In the genomic region with DNA sequence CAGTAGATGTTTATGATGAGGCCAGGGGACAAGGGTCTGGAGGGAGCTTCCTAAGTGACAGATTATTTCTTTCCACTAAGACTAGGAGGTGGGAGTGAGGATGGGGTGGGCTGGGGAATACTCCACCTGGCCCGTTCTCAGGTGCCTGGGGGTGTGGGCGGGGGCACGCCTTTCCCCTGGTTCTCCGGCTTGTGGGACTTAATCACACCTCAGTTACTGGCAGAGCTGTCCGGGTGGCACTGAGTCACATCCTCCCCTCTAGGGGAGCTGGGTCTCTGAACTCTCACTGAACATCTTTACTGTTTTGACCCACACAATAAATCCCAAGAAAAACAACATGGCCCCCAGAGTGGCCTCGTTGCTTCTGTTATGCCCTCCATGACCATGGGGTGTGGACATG, we compare ENCODE assay signal across 19 cellular contexts.
A peak's percentile ranks its signal among the peaks of the same experiment; 100 is the strongest.
DNase-seq lines count a peak whose midpoint lies in the region; ATAC-seq lines count a peak whose summit lies in the region.
"Had no signal": no experiment of that assay in that cellular context is flagged by ENCODE, and none has a peak within 500 bp of the region (broad histone marks: within the 10 kb centered on the region; RNA-seq: fewer than 3 reads in every experiment).

No MANE protein-coding gene starts in this region.

- H3K36me3 Mint-ChIP-seq in activated CD4-positive, alpha-beta T cell treated with anti-CD3 and anti-CD28 coated beads, Interleukin-2, amount 10 ng/mL, durations not matched to agents 24 days and 14 days (ENCODE audit: low read depth) = peaks cover 2% of the 10 kb centered on the region
- H3K36me3 Mint-ChIP-seq in activated naive CD8-positive, alpha-beta T cell treated with anti-CD3 and anti-CD28 coated beads, Interleukin-2, amount 50 U/mL, for 24 hours (ENCODE audit: low read depth) = no peaks in the 10 kb centered on the region
- H3K36me3 Mint-ChIP-seq: CD14-positive monocyte had no signal

- H3K27ac Mint-ChIP-seq in activated CD4-positive, alpha-beta T cell treated with anti-CD3 and anti-CD28 coated beads, Interleukin-2, amount 10 ng/mL, durations not matched to agents 24 days and 14 days = peak overlapping the region; percentile 86
- peak overlapping the region; percentile 91 for H3K27ac Mint-ChIP-seq in activated naive CD8-positive, alpha-beta T cell treated with anti-CD3 and anti-CD28 coated beads, Interleukin-2, amount 50 U/mL, for 24 hours
- H3K27ac Mint-ChIP-seq: CD14-positive monocyte had no signal

- H3K9me3 Mint-ChIP-seq in activated CD4-positive, alpha-beta T cell treated with anti-CD3 and anti-CD28 coated beads, Interleukin-2, amount 10 ng/mL, durations not matched to agents 24 days and 14 days = peaks cover 23% of the 10 kb centered on the region
- no peaks in the 10 kb centered on the region for H3K9me3 Mint-ChIP-seq in activated naive CD8-positive, alpha-beta T cell treated with anti-CD3 and anti-CD28 coated beads, Interleukin-2, amount 50 U/mL, for 24 hours

- peaks cover 4% of the 10 kb centered on the region for H3K27me3 Mint-ChIP-seq in activated CD4-positive, alpha-beta T cell treated with anti-CD3 and anti-CD28 coated beads, Interleukin-2, amount 10 ng/mL, durations not matched to agents 24 days and 14 days
- peaks cover 44% of the 10 kb centered on the region for H3K27me3 Mint-ChIP-seq in activated naive CD8-positive, alpha-beta T cell treated with anti-CD3 and anti-CD28 coated beads, Interleukin-2, amount 50 U/mL, for 24 hours

- intact Hi-C loops in activated CD4-positive, alpha-beta T cell treated with anti-CD3 and anti-CD28 coated beads, Interleukin-2, amount 10 ng/mL, durations not matched to agents 24 days and 14 days (cut with micrococcal nuclease) = loop anchor here (2.0 to 5.0 kb wide), 4 partner anchors 105 to 560 kb away; no protein-coding TSS in a partner anchor

- ATAC-seq in activated naive CD8-positive, alpha-beta T cell treated with anti-CD3 and anti-CD28 coated beads, Interleukin-2, amount 50 U/mL, for 24 hours = peak; percentile 37
- ATAC-seq: naive thymus-derived CD4-positive, alpha-beta T cell; PC-3; upper lobe of right lung had no signal

- peak overlapping the region; percentile 58 for H3K4me3 Mint-ChIP-seq in activated CD4-positive, alpha-beta T cell treated with anti-CD3 and anti-CD28 coated beads, Interleukin-2, amount 10 ng/mL, durations not matched to agents 24 days and 14 days
- no peak overlapping the region for H3K4me3 Mint-ChIP-seq in activated naive CD8-positive, alpha-beta T cell treated with anti-CD3 and anti-CD28 coated beads, Interleukin-2, amount 50 U/mL, for 24 hours
- H3K4me3 Mint-ChIP-seq: CD14-positive monocyte had no signal

- DNase-seq in activated T-cell treated with anti-CD3 and anti-CD28 coated beads for 48 hours (ENCODE audit: low read depth) (peak; percentile 67), AG08396 (ENCODE audit: low spot score) (no peak), D341Med (ENCODE audit: low spot score) (no peak), SHP77 treated with DMSO at 0.1 percent for 48 hours (lab: John Stamatoyannopoulos, UW) (no peak)
- no peak for DNase-seq in activated T-cell treated with anti-CD3 and anti-CD28 coated beads, Interleukin-2, amount 50 U/mL, for 1 hour
- DNase-seq in activated CD4-positive, alpha-beta T cell treated with anti-CD3 and anti-CD28 coated beads, Interleukin-2, amount 10 ng/mL, durations not matched to agents 24 days and 14 days = no peak
- DNase-seq in activated naive CD8-positive, alpha-beta T cell treated with anti-CD3 and anti-CD28 coated beads, Interleukin-2, amount 50 U/mL, for 24 hours = peak; percentile 58
- DNase-seq in stimulated activated CD8-positive, alpha-beta memory T cell treated with anti-CD3 and anti-CD28 coated beads, Interleukin-15, amount 100 ng/mL, for 48 hours (ENCODE audit: low read depth in 2 of 2) = peak; percentile 52 to 69
- DNase-seq: cortex of kidney, DND-41, foreskin fibroblast, hypothalamus, NCI-H1417, NCI-H2171, NCI-H748 treated with DMSO at 0.1 percent for 48 hours, PC-3, upper lobe of right lung had no signal

- peaks cover 73% of the 10 kb centered on the region for H3K4me1 Mint-ChIP-seq in activated CD4-positive, alpha-beta T cell treated with anti-CD3 and anti-CD28 coated beads, Interleukin-2, amount 10 ng/mL, durations not matched to agents 24 days and 14 days
- H3K4me1 Mint-ChIP-seq in activated naive CD8-positive, alpha-beta T cell treated with anti-CD3 and anti-CD28 coated beads, Interleukin-2, amount 50 U/mL, for 24 hours = peaks cover 81% of the 10 kb centered on the region

Comparison
In these comparisons a context has a peak if more than half of its experiments do, and no peak if none do; other contexts are left out.
1. DNase-seq: peak in activated T-cell treated with anti-CD3 and anti-CD28 coated beads for 48 hours (single experiment), activated naive CD8-positive, alpha-beta T cell treated with anti-CD3 and anti-CD28 coated beads, Interleukin-2, amount 50 U/mL, for 24 hours (single experiment) and stimulated activated CD8-positive, alpha-beta memory T cell treated with anti-CD3 and anti-CD28 coated beads, Interleukin-15, amount 100 ng/mL, for 48 hours (2 of 2); none in activated T-cell treated with anti-CD3 and anti-CD28 coated beads, Interleukin-2, amount 50 U/mL, for 1 hour (single experiment), activated CD4-positive, alpha-beta T cell treated with anti-CD3 and anti-CD28 coated beads, Interleukin-2, amount 10 ng/mL, durations not matched to agents 24 days and 14 days (single experiment), AG08396 (single experiment), D341Med (single experiment) and SHP77 treated with DMSO at 0.1 percent for 48 hours (single experiment).